In the genomic region with DNA sequence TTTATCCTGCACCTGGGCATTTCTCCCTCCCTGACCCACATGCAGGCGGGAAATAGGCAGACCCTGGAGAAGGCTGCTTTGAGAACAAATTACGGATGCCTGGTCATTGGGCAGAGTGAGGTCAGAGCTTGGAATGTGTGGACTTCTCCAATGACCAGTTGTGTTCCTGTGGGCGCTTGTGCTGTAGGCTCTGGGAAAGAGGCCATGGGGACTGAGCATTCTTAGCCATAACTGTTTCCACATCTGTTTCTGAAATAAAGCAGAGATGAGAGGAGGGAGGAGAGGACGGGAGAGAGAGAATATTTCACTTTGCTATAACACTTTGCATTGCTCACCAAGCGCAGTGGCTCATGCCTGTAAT, we compare ENCODE assay signal across 1 cellular context.
TF ChIP-seq lines count a peak whose summit lies in the region.

No MANE protein-coding gene starts in this region.

TF ChIP-seq in GM23338, 12 proteins besides CTCF, POLR2A, EP300 and RAD21 (continued from another document):
- TF ChIP-seq, protein P1, sequence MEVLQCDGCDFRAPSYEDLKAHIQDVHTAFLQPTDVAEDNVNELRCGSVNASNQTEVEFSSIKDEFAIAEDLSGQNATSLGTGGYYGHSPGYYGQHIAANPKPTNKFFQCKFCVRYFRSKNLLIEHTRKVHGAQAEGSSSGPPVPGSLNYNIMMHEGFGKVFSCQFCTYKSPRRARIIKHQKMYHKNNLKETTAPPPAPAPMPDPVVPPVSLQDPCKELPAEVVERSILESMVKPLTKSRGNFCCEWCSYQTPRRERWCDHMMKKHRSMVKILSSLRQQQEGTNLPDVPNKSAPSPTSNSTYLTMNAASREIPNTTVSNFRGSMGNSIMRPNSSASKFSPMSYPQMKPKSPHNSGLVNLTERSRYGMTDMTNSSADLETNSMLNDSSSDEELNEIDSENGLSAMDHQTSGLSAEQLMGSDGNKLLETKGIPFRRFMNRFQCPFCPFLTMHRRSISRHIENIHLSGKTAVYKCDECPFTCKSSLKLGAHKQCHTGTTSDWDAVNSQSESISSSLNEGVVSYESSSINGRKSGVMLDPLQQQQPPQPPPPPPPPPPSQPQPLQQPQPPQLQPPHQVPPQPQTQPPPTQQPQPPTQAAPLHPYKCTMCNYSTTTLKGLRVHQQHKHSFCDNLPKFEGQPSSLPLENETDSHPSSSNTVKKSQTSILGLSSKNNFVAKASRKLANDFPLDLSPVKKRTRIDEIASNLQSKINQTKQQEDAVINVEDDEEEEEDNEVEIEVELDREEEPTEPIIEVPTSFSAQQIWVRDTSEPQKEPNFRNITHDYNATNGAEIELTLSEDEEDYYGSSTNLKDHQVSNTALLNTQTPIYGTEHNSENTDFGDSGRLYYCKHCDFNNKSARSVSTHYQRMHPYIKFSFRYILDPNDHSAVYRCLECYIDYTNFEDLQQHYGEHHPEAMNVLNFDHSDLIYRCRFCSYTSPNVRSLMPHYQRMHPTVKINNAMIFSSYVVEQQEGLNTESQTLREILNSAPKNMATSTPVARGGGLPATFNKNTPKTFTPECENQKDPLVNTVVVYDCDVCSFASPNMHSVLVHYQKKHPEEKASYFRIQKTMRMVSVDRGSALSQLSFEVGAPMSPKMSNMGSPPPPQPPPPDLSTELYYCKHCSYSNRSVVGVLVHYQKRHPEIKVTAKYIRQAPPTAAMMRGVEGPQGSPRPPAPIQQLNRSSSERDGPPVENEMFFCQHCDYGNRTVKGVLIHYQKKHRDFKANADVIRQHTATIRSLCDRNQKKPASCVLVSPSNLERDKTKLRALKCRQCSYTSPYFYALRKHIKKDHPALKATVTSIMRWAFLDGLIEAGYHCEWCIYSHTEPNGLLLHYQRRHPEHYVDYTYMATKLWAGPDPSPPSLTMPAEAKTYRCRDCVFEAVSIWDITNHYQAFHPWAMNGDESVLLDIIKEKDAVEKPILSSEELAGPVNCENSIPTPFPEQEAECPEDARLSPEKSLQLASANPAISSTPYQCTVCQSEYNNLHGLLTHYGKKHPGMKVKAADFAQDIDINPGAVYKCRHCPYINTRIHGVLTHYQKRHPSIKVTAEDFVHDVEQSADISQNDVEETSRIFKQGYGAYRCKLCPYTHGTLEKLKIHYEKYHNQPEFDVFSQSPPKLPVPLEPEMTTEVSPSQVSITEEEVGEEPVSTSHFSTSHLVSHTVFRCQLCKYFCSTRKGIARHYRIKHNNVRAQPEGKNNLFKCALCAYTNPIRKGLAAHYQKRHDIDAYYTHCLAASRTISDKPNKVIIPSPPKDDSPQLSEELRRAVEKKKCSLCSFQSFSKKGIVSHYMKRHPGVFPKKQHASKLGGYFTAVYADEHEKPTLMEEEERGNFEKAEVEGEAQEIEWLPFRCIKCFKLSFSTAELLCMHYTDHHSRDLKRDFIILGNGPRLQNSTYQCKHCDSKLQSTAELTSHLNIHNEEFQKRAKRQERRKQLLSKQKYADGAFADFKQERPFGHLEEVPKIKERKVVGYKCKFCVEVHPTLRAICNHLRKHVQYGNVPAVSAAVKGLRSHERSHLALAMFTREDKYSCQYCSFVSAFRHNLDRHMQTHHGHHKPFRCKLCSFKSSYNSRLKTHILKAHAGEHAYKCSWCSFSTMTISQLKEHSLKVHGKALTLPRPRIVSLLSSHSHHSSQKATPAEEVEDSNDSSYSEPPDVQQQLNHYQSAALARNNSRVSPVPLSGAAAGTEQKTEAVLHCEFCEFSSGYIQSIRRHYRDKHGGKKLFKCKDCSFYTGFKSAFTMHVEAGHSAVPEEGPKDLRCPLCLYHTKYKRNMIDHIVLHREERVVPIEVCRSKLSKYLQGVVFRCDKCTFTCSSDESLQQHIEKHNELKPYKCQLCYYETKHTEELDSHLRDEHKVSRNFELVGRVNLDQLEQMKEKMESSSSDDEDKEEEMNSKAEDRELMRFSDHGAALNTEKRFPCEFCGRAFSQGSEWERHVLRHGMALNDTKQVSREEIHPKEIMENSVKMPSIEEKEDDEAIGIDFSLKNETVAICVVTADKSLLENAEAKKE (CRISPR knock-in tag; IDR thresholded peaks at IDR 0.05) = no peak
